ENCODE assay signal across 17 cellular contexts in genomic region chrX:26597981-26598380, GRCh38.
DNase-seq lines count a peak whose midpoint lies in the region; ATAC-seq and TF ChIP-seq lines count a peak whose summit lies in the region.
"Had no signal": no experiment of that assay in that cellular context is flagged by ENCODE, and none has a peak within 500 bp of the region (broad histone marks: within the 10 kb centered on the region; RNA-seq: fewer than 3 reads in every experiment).

No MANE protein-coding gene starts in this region.

- no peaks in the 10 kb centered on the region for H3K79me2 ChIP-seq in neural progenitor cell (ENCODE audit: low read depth)

- POLR2A ChIA-PET in activated CD4-positive, alpha-beta T cell treated with anti-CD3 and anti-CD28 coated beads, Interleukin-2, amount 10 ng/mL, durations not matched to agents 7 days and 5 days (lab: Charles Lee): no interaction called here

- no peaks in the 10 kb centered on the region for H3K36me3 Mint-ChIP-seq in activated CD4-positive, alpha-beta T cell treated with anti-CD3 and anti-CD28 coated beads, Interleukin-2, amount 10 ng/mL, durations not matched to agents 7 days and 5 days (ENCODE audit: low read depth)
- no peaks in the 10 kb centered on the region for H3K36me3 Mint-ChIP-seq in neural progenitor cell
- H3K36me3 Mint-ChIP-seq: CD4-positive, CD25-positive, alpha-beta regulatory T cell had no signal

- H3K27ac Mint-ChIP-seq in activated CD4-positive, alpha-beta T cell treated with anti-CD3 and anti-CD28 coated beads, Interleukin-2, amount 10 ng/mL, durations not matched to agents 7 days and 5 days: no peak overlapping the region
- no peak overlapping the region for H3K27ac Mint-ChIP-seq in neural progenitor cell
- H3K27ac Mint-ChIP-seq: CD4-positive, CD25-positive, alpha-beta regulatory T cell had no signal

- H3K36me3 ChIP-seq in testis (ENCODE audit: low read depth, missing control alignments) (no peaks in the 10 kb centered on the region), neural progenitor cell (no peaks in the 10 kb centered on the region)
- H3K36me3 ChIP-seq: BE2C, SJCRH30 had no signal

- TF ChIP-seq CTCF in choroid plexus epithelial cell (conservative IDR thresholded peaks at IDR 0.05; ENCODE audit: low read depth, low read length): no peak
- TF ChIP-seq CTCF in testis (IDR thresholded peaks at IDR 0.05): no peak
- no peak for TF ChIP-seq CTCF in neural progenitor cell (IDR thresholded peaks at IDR 0.05)

- no peak for TF ChIP-seq POLR2A in testis (IDR thresholded peaks at IDR 0.05)

- H3K27ac ChIP-seq in testis: no peak overlapping the region
- H3K27ac ChIP-seq in neural progenitor cell: no peak overlapping the region
- H3K27ac ChIP-seq: SJCRH30 had no signal

- H3K27me3 ChIP-seq in testis (no peaks in the 10 kb centered on the region), neural progenitor cell (no peaks in the 10 kb centered on the region)
- H3K27me3 ChIP-seq: BE2C, SJCRH30 had no signal

- H3K9me3 Mint-ChIP-seq in activated CD4-positive, alpha-beta T cell treated with anti-CD3 and anti-CD28 coated beads, Interleukin-2, amount 10 ng/mL, durations not matched to agents 7 days and 5 days: no peaks in the 10 kb centered on the region
- H3K9me3 Mint-ChIP-seq in neural progenitor cell: no peaks in the 10 kb centered on the region

- WGBS in testis, 2 donors: 38 to 46% methylated on average over 2 of the region's 2 CpGs

- H3K4me1 Mint-ChIP-seq in activated CD4-positive, alpha-beta T cell treated with anti-CD3 and anti-CD28 coated beads, Interleukin-2, amount 10 ng/mL, durations not matched to agents 7 days and 5 days: no peaks in the 10 kb centered on the region
- H3K4me1 Mint-ChIP-seq in neural progenitor cell: no peaks in the 10 kb centered on the region
- H3K4me1 Mint-ChIP-seq: CD4-positive, CD25-positive, alpha-beta regulatory T cell had no signal

- H3K27me3 Mint-ChIP-seq in activated CD4-positive, alpha-beta T cell treated with anti-CD3 and anti-CD28 coated beads, Interleukin-2, amount 10 ng/mL, durations not matched to agents 7 days and 5 days: no peaks in the 10 kb centered on the region
- H3K27me3 Mint-ChIP-seq in neural progenitor cell (ENCODE audit: insufficient read depth, low read depth): no peaks in the 10 kb centered on the region
- H3K27me3 Mint-ChIP-seq: CD4-positive, CD25-positive, alpha-beta regulatory T cell had no signal

- no peak for ATAC-seq in GM19351 (IDR thresholded peaks at IDR 0.05; ENCODE audit: unreplicated experiment)

- H3K4me1 ChIP-seq in testis (no peaks in the 10 kb centered on the region), neural progenitor cell (no peaks in the 10 kb centered on the region)
- H3K4me1 ChIP-seq: BE2C, Caco-2, SJCRH30 had no signal

- no peaks in the 10 kb centered on the region for H3F3A ChIP-seq in neural progenitor cell (ENCODE audit: low read depth)

- H3K9me3 ChIP-seq in testis: no peaks in the 10 kb centered on the region
- H3K9me3 ChIP-seq in neural progenitor cell (ENCODE audit: low read depth): peaks cover 3% of the 10 kb centered on the region
- H3K9me3 ChIP-seq: BE2C, Caco-2, SJCRH30 had no signal

- H3K4me3 Mint-ChIP-seq in activated CD4-positive, alpha-beta T cell treated with anti-CD3 and anti-CD28 coated beads, Interleukin-2, amount 10 ng/mL, durations not matched to agents 7 days and 5 days: no peak overlapping the region
- no peak overlapping the region for H3K4me3 Mint-ChIP-seq in neural progenitor cell

- CTCF ChIA-PET in activated CD4-positive, alpha-beta T cell treated with anti-CD3 and anti-CD28 coated beads, Interleukin-2, amount 10 ng/mL, durations not matched to agents 7 days and 5 days (lab: Charles Lee): no interaction called here

- DNase-seq in SHP77 treated with DMSO at 0.1 percent for 48 hours (lab: John Stamatoyannopoulos, UW) (peak; percentile 1), SHP77 (lab: John Stamatoyannopoulos, UW) (no peak), NCI-H748 treated with DMSO at 0.1 percent for 48 hours (lab: John Stamatoyannopoulos, UW) (peak; percentile 6), choroid plexus epithelial cell (ENCODE audit: low read depth) (peak; percentile 43), testis (peak; percentile 20), neural progenitor cell (ENCODE audit: low spot score) (no peak)
- DNase-seq in activated CD4-positive, alpha-beta T cell treated with anti-CD3 and anti-CD28 coated beads, Interleukin-2, amount 10 ng/mL, durations not matched to agents 7 days and 5 days: no peak
- DNase-seq: BE2C; Caco-2; CD4-positive, CD25-positive, alpha-beta regulatory T cell; GDM1; HCEC 1CT; NCI-H187 treated with DMSO at 0.1 percent for 48 hours; NCI-H2171 treated with DMSO at 0.1 percent for 48 hours; RPMI8226; SJCRH30 had no signal

- H3K4me3 ChIP-seq in choroid plexus epithelial cell (ENCODE audit: low read depth, low read length) (no peak overlapping the region), testis (no peak overlapping the region), neural progenitor cell (no peak overlapping the region)
- H3K4me3 ChIP-seq: SJCRH30 had no signal

- H3K9ac ChIP-seq in neural progenitor cell: no peak overlapping the region

- H2AFZ ChIP-seq in neural progenitor cell (replicated peaks): no peak overlapping the region

- intact Hi-C loops in testis (cut with DNase I; ENCODE audit: low total_unique reads): no loop called here

- no peaks in the 10 kb centered on the region for H4K20me1 ChIP-seq in neural progenitor cell (ENCODE audit: low read depth)

- H3K4me2 ChIP-seq in neural progenitor cell: no peak overlapping the region

Comparison
In these comparisons a context has a peak if more than half of its experiments do, and no peak if none do; other contexts are left out.
1. DNase-seq: peak in SHP77 treated with DMSO at 0.1 percent for 48 hours (single experiment), NCI-H748 treated with DMSO at 0.1 percent for 48 hours (single experiment), choroid plexus epithelial cell (single experiment) and testis (single experiment); none in SHP77 (0 of 2), activated CD4-positive, alpha-beta T cell treated with anti-CD3 and anti-CD28 coated beads, Interleukin-2, amount 10 ng/mL, durations not matched to agents 7 days and 5 days (single experiment) and neural progenitor cell (single experiment).